Comparison of ENCODE assay signal across 17 cellular contexts in genomic region chr9:37922391-37923120, GRCh38. TPM values are rescaled to one million over a fixed set of nuclear protein-coding genes. Genes with fewer than 3 reads are reported as not detected.
DNase-seq lines count a peak whose midpoint lies in the region; ATAC-seq and TF ChIP-seq lines count a peak whose summit lies in the region.
"Had no signal": no experiment of that assay in that cellular context is flagged by ENCODE, and none has a peak within 500 bp of the region (broad histone marks: within the 10 kb centered on the region; RNA-seq: fewer than 3 reads in every experiment).

No MANE protein-coding gene starts in this region.

- no peak overlapping the region for H3K4me3 Mint-ChIP-seq in MCF 10A (ENCODE audit: unreplicated experiment)
- no peak overlapping the region for H3K4me3 Mint-ChIP-seq in activated naive CD4-positive, alpha-beta T cell treated with anti-CD3 and anti-CD28 coated beads for 36 hours
- H3K4me3 Mint-ChIP-seq: activated naive CD4-positive, alpha-beta T cell treated with anti-CD3 and anti-CD28 coated beads, Interleukin-2, amount 50 U/mL, for 24 hours; naive thymus-derived CD8-positive, alpha-beta T cell had no signal

- H3K9me3 ChIP-seq in HUES48 (ENCODE audit: control insufficient read depth, insufficient read depth, low read length) (no peaks in the 10 kb centered on the region), heart right ventricle (no peaks in the 10 kb centered on the region)

- TF ChIP-seq CTCF in MCF 10A (IDR thresholded peaks at IDR 0.05; ENCODE audit: unreplicated experiment): no peak
- TF ChIP-seq CTCF in heart right ventricle (IDR thresholded peaks at IDR 0.05): no peak
- no peak for TF ChIP-seq CTCF in omental fat pad (IDR thresholded peaks at IDR 0.05)

- DNase-seq in MCF 10A (ENCODE audit: unreplicated experiment) (no peak), heart right ventricle (peak in 1 of 2 donors; percentile 39), omental fat pad (ENCODE audit: low spot score) (no peak)
- DNase-seq in activated naive CD4-positive, alpha-beta T cell treated with anti-CD3 and anti-CD28 coated beads for 36 hours: no peak
- DNase-seq: central memory CD4-positive, alpha-beta T cell; COR-L47; glutamatergic neuron; NCI-H1092; stimulated activated naive CD4-positive, alpha-beta T cell had no signal

- H3K36me3 ChIP-seq in HUES48 (ENCODE audit: control insufficient read depth, insufficient read depth, low read length) (0 out of 2 replicates have a peak, but pooled peaks cover 6% of the 10 kb centered on the region), heart right ventricle (peaks cover 0 to 16% (median 0%) of the 10 kb centered on the region in 9 donors)

- H3K27me3 Mint-ChIP-seq in MCF 10A (ENCODE audit: insufficient read depth, unreplicated experiment): no peaks in the 10 kb centered on the region
- no peaks in the 10 kb centered on the region for H3K27me3 Mint-ChIP-seq in activated naive CD4-positive, alpha-beta T cell treated with anti-CD3 and anti-CD28 coated beads for 36 hours (ENCODE audit: low read depth)
- H3K27me3 Mint-ChIP-seq: activated naive CD4-positive, alpha-beta T cell treated with anti-CD3 and anti-CD28 coated beads, Interleukin-2, amount 50 U/mL, for 24 hours; naive thymus-derived CD8-positive, alpha-beta T cell had no signal

- no peak overlapping the region for H3K4me3 ChIP-seq in HUES48 (ENCODE audit: low read depth, low read length)
- H3K4me3 ChIP-seq in heart right ventricle: no peak overlapping the region
- H3K4me3 ChIP-seq: SK-N-MC had no signal

- POLR2A ChIA-PET in MCF 10A (lab: Yijun Ruan, JAX): interaction anchor here (0.9 to 2.3 kb wide), 6 partner anchors 14 to 148 kb away, joined by 3 to 13 read pairs (median 6); partner anchors contain the start of gene SHB

- no peaks in the 10 kb centered on the region for H3K27me3 ChIP-seq in HUES48 (ENCODE audit: control insufficient read depth, insufficient read depth, low read length)
- no peaks in the 10 kb centered on the region for H3K27me3 ChIP-seq in heart right ventricle

- H3K9me3 Mint-ChIP-seq in MCF 10A (ENCODE audit: unreplicated experiment): no peaks in the 10 kb centered on the region
- no peaks in the 10 kb centered on the region for H3K9me3 Mint-ChIP-seq in activated naive CD4-positive, alpha-beta T cell treated with anti-CD3 and anti-CD28 coated beads for 36 hours
- H3K9me3 Mint-ChIP-seq: activated naive CD4-positive, alpha-beta T cell treated with anti-CD3 and anti-CD28 coated beads, Interleukin-2, amount 50 U/mL, for 24 hours; naive thymus-derived CD8-positive, alpha-beta T cell had no signal

- CTCF ChIA-PET in MCF 10A (lab: Yijun Ruan, JAX): interaction anchor here (0.7 to 5.3 kb wide), 20 partner anchors 11 to 448 kb away, joined by 3 to 59 read pairs (median 6); partner anchors contain the start of gene SHB
- CTCF ChIA-PET in activated naive CD4-positive, alpha-beta T cell treated with anti-CD3 and anti-CD28 coated beads for 36 hours (lab: Charles Lee): interaction anchor here (1.5 kb wide), 1 partner anchor 9 kb away, joined by 5 read pairs; no protein-coding TSS in a partner anchor

- peak overlapping the region; percentile 85 for H3K27ac Mint-ChIP-seq in MCF 10A (ENCODE audit: low read depth, unreplicated experiment)
- no peak overlapping the region for H3K27ac Mint-ChIP-seq in activated naive CD4-positive, alpha-beta T cell treated with anti-CD3 and anti-CD28 coated beads for 36 hours
- H3K27ac Mint-ChIP-seq: activated naive CD4-positive, alpha-beta T cell treated with anti-CD3 and anti-CD28 coated beads, Interleukin-2, amount 50 U/mL, for 24 hours had no signal

- ATAC-seq in heart right ventricle (peak; percentile 30 to 95 (median 74)), omental fat pad (ENCODE audit: low FRiP score) (peak; percentile 20), GM19328 (IDR thresholded peaks at IDR 0.05; ENCODE audit: unreplicated experiment) (no peak), GM21825 (IDR thresholded peaks at IDR 0.05; ENCODE audit: unreplicated experiment) (no peak), HG03457 (IDR thresholded peaks at IDR 0.05; ENCODE audit: unreplicated experiment) (no peak)
- ATAC-seq: naive thymus-derived CD8-positive, alpha-beta T cell had no signal

- no peak overlapping the region for H3K9ac ChIP-seq in HUES48 (ENCODE audit: low read depth, low read length)

- WGBS in heart right ventricle, 2 donors: 52 to 64% methylated on average over 13 of the region's 13 CpGs

- intact Hi-C loops in MCF 10A (cut with micrococcal nuclease) (loop anchor here (5.0 kb wide), 1 partner anchor 85 kb away; no protein-coding TSS in a partner anchor), heart right ventricle (cut with DNase I) (loop anchor here in 2 of 10 donors (10.0 kb wide), 2 partner anchors 92 to 142 kb away; partner anchors contain the start of gene SHB (in 1 of the 2))
- intact Hi-C loops in activated naive CD4-positive, alpha-beta T cell treated with anti-CD3 and anti-CD28 coated beads for 36 hours (cut with micrococcal nuclease): no loop called here

- H3K4me1 ChIP-seq in HUES48 (ENCODE audit: control insufficient read depth, insufficient read depth, low read length): peaks cover 16% of the 10 kb centered on the region
- peaks cover 7 to 51% (median 18%) of the 10 kb centered on the region in 9 donors for H3K4me1 ChIP-seq in heart right ventricle

- H3K4me1 Mint-ChIP-seq in MCF 10A (ENCODE audit: insufficient read depth, unreplicated experiment): peaks cover 21% of the 10 kb centered on the region
- H3K4me1 Mint-ChIP-seq in activated naive CD4-positive, alpha-beta T cell treated with anti-CD3 and anti-CD28 coated beads for 36 hours (ENCODE audit: low read depth): no peaks in the 10 kb centered on the region
- H3K4me1 Mint-ChIP-seq: activated naive CD4-positive, alpha-beta T cell treated with anti-CD3 and anti-CD28 coated beads, Interleukin-2, amount 50 U/mL, for 24 hours; naive thymus-derived CD8-positive, alpha-beta T cell had no signal

- H3K27ac ChIP-seq in HUES48 (ENCODE audit: low read depth, low read length): peak overlapping the region; percentile 36
- peak overlapping the region in 6 of 10 donors; percentile 18 to 56 (median 32) for H3K27ac ChIP-seq in heart right ventricle
- H3K27ac ChIP-seq: SK-N-MC, VCaP had no signal

- H3K36me3 Mint-ChIP-seq in MCF 10A (ENCODE audit: insufficient read depth, unreplicated experiment): peaks cover 10% of the 10 kb centered on the region
- no peaks in the 10 kb centered on the region for H3K36me3 Mint-ChIP-seq in activated naive CD4-positive, alpha-beta T cell treated with anti-CD3 and anti-CD28 coated beads for 36 hours (ENCODE audit: low read depth)
- H3K36me3 Mint-ChIP-seq: activated naive CD4-positive, alpha-beta T cell treated with anti-CD3 and anti-CD28 coated beads, Interleukin-2, amount 50 U/mL, for 24 hours; naive thymus-derived CD8-positive, alpha-beta T cell had no signal

- no TSS peak for BruUV-seq in MCF 10A (replicated peaks; lab: Mats Ljungman, UMichigan)

RNA-seq across cellular contexts. Expression of gene SLC25A51, which starts 18.6 kb away (rescaled TPM):
- 29.6 and 30.3 TPM in 2 replicates for total RNA-seq in MCF 10A (2022)
- 10 to 100 TPM; 16.3 to 26.5 (median 21.3) TPM for total RNA-seq in heart right ventricle
- polyA plus RNA-seq in heart right ventricle: 1 to 10 TPM; 7.0 to 9.5 TPM
- total RNA-seq in omental fat pad: 10 to 100 TPM; 34.5 to 59.1 (median 52.0) TPM
- 10 to 100 TPM; 20.0 to 20.3 TPM for total RNA-seq in activated naive CD4-positive, alpha-beta T cell treated with anti-CD3 and anti-CD28 coated beads for 36 hours

Comparison
In these comparisons a context has a peak if more than half of its experiments do, and no peak if none do; other contexts are left out.
1. ATAC-seq: peak in heart right ventricle (8 of 8) and omental fat pad (single experiment); none in GM19328 (single experiment), GM21825 (single experiment) and HG03457 (single experiment).